ENCODE assay signal across 33 cellular contexts in genomic region chr2:15752552-15753232, GRCh38.
"Had no signal": no experiment of that assay in that cellular context is flagged by ENCODE, and none has a peak within 500 bp of the region (broad histone marks: within the 10 kb centered on the region; RNA-seq: fewer than 3 reads in every experiment).

No MANE protein-coding gene starts in this region.

- H3K9me3 Mint-ChIP-seq: activated B cell treated with CpG ODN at 0.5 μM for 24 hours; activated CD4-positive, alpha-beta memory T cell treated with anti-CD3 and anti-CD28 coated beads for 36 hours; activated CD4-positive, alpha-beta T cell treated with anti-CD3 and anti-CD28 coated beads, Interleukin-2, amount 10 ng/mL, durations not matched to agents 24 days and 14 days; activated CD8-positive, alpha-beta T cell treated with anti-CD3 and anti-CD28 coated beads for 36 hours; activated naive CD4-positive, alpha-beta T cell treated with anti-CD3 and anti-CD28 coated beads, Interleukin-2, amount 50 U/mL, for 72 hours; activated naive CD8-positive, alpha-beta T cell treated with anti-CD3 and anti-CD28 coated beads for 36 hours; activated T-cell treated with anti-CD3 and anti-CD28 coated beads, Interleukin-2, amount 50 U/mL, for 4 hours; activated T-cell treated with anti-CD3 and anti-CD28 coated beads, Interleukin-2, amount 50 U/mL, for 72 hours; activated T-helper 1 cell treated with anti-CD3 and anti-CD28 coated beads, Interleukin-12 subunit alpha, Interleukin-12 subunit beta, Interleukin-2, Interleukin-4 antibody, amounts not matched to agents 30 ng/mL and 10 ng/mL and 1 ng/mL, durations not matched to agents 14 hours and 24 hours and 36 hours; activated T-helper 17 cell treated with anti-CD3 and anti-CD28 coated beads, Interleukin-2, amount 50 U/mL, for 72 hours; T-helper 1 cell treated with Interleukin-12 subunit alpha and Interleukin-12 subunit beta and Interleukin-4 antibody, amounts not matched to agents 30 μg/mL and 1 μg/mL, for 36 hours; T-helper 2 cell treated with Interferon-gamma antibody and Interleukin-4, amounts not matched to agents 5 μg/mL and 100 μg/mL, for 36 hours had no signal

- H3K27ac Mint-ChIP-seq: activated B cell treated with CpG ODN at 0.5 μM for 24 hours; activated CD4-positive, alpha-beta memory T cell treated with anti-CD3 and anti-CD28 coated beads for 36 hours; activated CD4-positive, alpha-beta T cell treated with anti-CD3 and anti-CD28 coated beads, Interleukin-2, amount 10 ng/mL, durations not matched to agents 24 days and 14 days; activated CD8-positive, alpha-beta T cell treated with anti-CD3 and anti-CD28 coated beads for 36 hours; activated naive CD4-positive, alpha-beta T cell treated with anti-CD3 and anti-CD28 coated beads, Interleukin-2, amount 50 U/mL, for 72 hours; activated naive CD8-positive, alpha-beta T cell treated with anti-CD3 and anti-CD28 coated beads for 36 hours; activated T-cell treated with anti-CD3 and anti-CD28 coated beads, Interleukin-2, amount 50 U/mL, for 72 hours; activated T-helper 1 cell treated with anti-CD3 and anti-CD28 coated beads, Interleukin-12 subunit alpha, Interleukin-12 subunit beta, Interleukin-2, Interleukin-4 antibody, amounts not matched to agents 30 ng/mL and 10 ng/mL and 1 ng/mL, durations not matched to agents 14 hours and 24 hours and 36 hours; activated T-helper 17 cell treated with anti-CD3 and anti-CD28 coated beads, Interleukin-2, amount 50 U/mL, for 72 hours; T-helper 1 cell treated with Interleukin-12 subunit alpha and Interleukin-12 subunit beta and Interleukin-4 antibody, amounts not matched to agents 30 μg/mL and 1 μg/mL, for 36 hours; T-helper 2 cell treated with Interferon-gamma antibody and Interleukin-4, amounts not matched to agents 5 μg/mL and 100 μg/mL, for 36 hours had no signal

- H3K36me3 Mint-ChIP-seq: activated CD4-positive, alpha-beta memory T cell treated with anti-CD3 and anti-CD28 coated beads for 36 hours; activated naive CD4-positive, alpha-beta T cell treated with anti-CD3 and anti-CD28 coated beads, Interleukin-2, amount 50 U/mL, for 72 hours; activated naive CD8-positive, alpha-beta T cell treated with anti-CD3 and anti-CD28 coated beads for 36 hours had no signal

- H3K4me1 ChIP-seq: body of pancreas, breast epithelium had no signal

- H3K27ac ChIP-seq: adrenal gland, body of pancreas, brain microvascular endothelial cell, breast epithelium, VCaP had no signal

- DNase-seq: activated B cell treated with CpG ODN at 0.5 μM for 24 hours; activated CD4-positive, alpha-beta memory T cell treated with anti-CD3 and anti-CD28 coated beads for 36 hours; activated CD4-positive, alpha-beta T cell treated with anti-CD3 and anti-CD28 coated beads for 4 hours; activated CD4-positive, alpha-beta T cell treated with anti-CD3 and anti-CD28 coated beads, Interleukin-2, amount 10 ng/mL, durations not matched to agents 24 days and 14 days; activated CD4-positive, alpha-beta T cell treated with anti-CD3 and anti-CD28 coated beads, Interleukin-2, amount 50 U/mL, for 1 hour; activated CD4-positive, alpha-beta T cell treated with anti-CD3 and anti-CD28 coated beads, Interleukin-2, amount 50 U/mL, for 4 hours; activated CD4-positive, CD25-positive, alpha-beta regulatory T cell treated with anti-CD3 and anti-CD28 coated beads, Interleukin-2, amount 50 U/mL, for 72 hours; activated CD8-positive, alpha-beta memory T cell treated with anti-CD3 and anti-CD28 coated beads, Interleukin-2, amount 50 U/mL, for 4 hours; activated CD8-positive, alpha-beta T cell treated with anti-CD3 and anti-CD28 coated beads for 36 hours; activated gamma-delta T cell; activated naive CD4-positive, alpha-beta T cell treated with anti-CD3 and anti-CD28 coated beads, Interleukin-2, amount 50 U/mL, for 16 hours; activated naive CD4-positive, alpha-beta T cell treated with Interleukin-2 at 50 U/mL for 16 hours; activated naive CD8-positive, alpha-beta T cell treated with anti-CD3 and anti-CD28 coated beads for 36 hours; activated T-cell treated with anti-CD3 and anti-CD28 coated beads for 4 hours; activated T-cell treated with anti-CD3 and anti-CD28 coated beads, Interleukin-2, amount 50 U/mL, for 1 hour; activated T-cell treated with anti-CD3 and anti-CD28 coated beads, Interleukin-2, amount 50 U/mL, for 4 hours; activated T-cell treated with anti-CD3 and anti-CD28 coated beads, Interleukin-2, amount 50 U/mL, for 72 hours; amniotic stem cell; aorta; body of pancreas; brain microvascular endothelial cell; central memory CD4-positive, alpha-beta T cell; T-helper 1 cell; T-helper 2 cell; T-helper 9 cell had no signal

- H3K4me3 ChIP-seq: adrenal gland, body of pancreas, breast epithelium had no signal

- H3K4me1 Mint-ChIP-seq: activated B cell treated with CpG ODN at 0.5 μM for 24 hours; activated CD4-positive, alpha-beta T cell treated with anti-CD3 and anti-CD28 coated beads, Interleukin-2, amount 10 ng/mL, durations not matched to agents 24 days and 14 days; activated naive CD8-positive, alpha-beta T cell treated with anti-CD3 and anti-CD28 coated beads for 36 hours; activated T-helper 17 cell treated with anti-CD3 and anti-CD28 coated beads, Interleukin-2, amount 50 U/mL, for 72 hours had no signal

- H3K27me3 ChIP-seq: adrenal gland, body of pancreas, brain microvascular endothelial cell had no signal

- H3K36me3 ChIP-seq: adrenal gland, brain microvascular endothelial cell, breast epithelium had no signal

- ATAC-seq: activated CD8-positive, alpha-beta T cell treated with anti-CD3 and anti-CD28 coated beads for 36 hours; activated naive CD4-positive, alpha-beta T cell treated with anti-CD3 and anti-CD28 coated beads, Interleukin-2, amount 50 U/mL, for 72 hours; activated T-cell treated with anti-CD3 and anti-CD28 coated beads, Interleukin-2, amount 50 U/mL, for 4 hours; activated T-cell treated with anti-CD3 and anti-CD28 coated beads, Interleukin-2, amount 50 U/mL, for 72 hours; activated T-helper 17 cell treated with anti-CD3 and anti-CD28 coated beads, Interleukin-2, amount 50 U/mL, for 72 hours; body of pancreas had no signal

- H3K27me3 Mint-ChIP-seq: activated B cell treated with CpG ODN at 0.5 μM for 24 hours; activated CD4-positive, alpha-beta memory T cell treated with anti-CD3 and anti-CD28 coated beads for 36 hours; activated CD4-positive, alpha-beta T cell treated with anti-CD3 and anti-CD28 coated beads, Interleukin-2, amount 10 ng/mL, durations not matched to agents 24 days and 14 days; activated CD8-positive, alpha-beta T cell treated with anti-CD3 and anti-CD28 coated beads for 36 hours; activated naive CD8-positive, alpha-beta T cell treated with anti-CD3 and anti-CD28 coated beads for 36 hours had no signal

- H3K4me3 Mint-ChIP-seq: activated B cell treated with CpG ODN at 0.5 μM for 24 hours; activated CD4-positive, alpha-beta memory T cell treated with anti-CD3 and anti-CD28 coated beads for 36 hours; activated CD4-positive, alpha-beta T cell treated with anti-CD3 and anti-CD28 coated beads, Interleukin-2, amount 10 ng/mL, durations not matched to agents 24 days and 14 days; activated CD8-positive, alpha-beta T cell treated with anti-CD3 and anti-CD28 coated beads for 36 hours; activated naive CD8-positive, alpha-beta T cell treated with anti-CD3 and anti-CD28 coated beads for 36 hours; activated T-cell treated with anti-CD3 and anti-CD28 coated beads, Interleukin-2, amount 50 U/mL, for 4 hours; activated T-cell treated with anti-CD3 and anti-CD28 coated beads, Interleukin-2, amount 50 U/mL, for 72 hours; activated T-helper 1 cell treated with anti-CD3 and anti-CD28 coated beads, Interleukin-12 subunit alpha, Interleukin-12 subunit beta, Interleukin-2, Interleukin-4 antibody, amounts not matched to agents 30 ng/mL and 10 ng/mL and 1 ng/mL, durations not matched to agents 14 hours and 24 hours and 36 hours; activated T-helper 17 cell treated with anti-CD3 and anti-CD28 coated beads, Interleukin-2, amount 50 U/mL, for 72 hours; T-helper 1 cell treated with Interleukin-12 subunit alpha and Interleukin-12 subunit beta and Interleukin-4 antibody, amounts not matched to agents 30 μg/mL and 1 μg/mL, for 36 hours; T-helper 2 cell treated with Interferon-gamma antibody and Interleukin-4, amounts not matched to agents 5 μg/mL and 100 μg/mL, for 36 hours had no signal
